33 cellular contexts compared by ENCODE assay signal in genomic region chrX:7047951-7048350, GRCh38.
DNase-seq lines count a peak whose midpoint lies in the region; ATAC-seq, FAIRE-seq and TF ChIP-seq lines count a peak whose summit lies in the region.
"Had no signal": no experiment of that assay in that cellular context is flagged by ENCODE, and none has a peak within 500 bp of the region (broad histone marks: within the 10 kb centered on the region; RNA-seq: fewer than 3 reads in every experiment).

No MANE protein-coding gene starts in this region.

- H3K36me3 Mint-ChIP-seq in T-helper 17 cell (ENCODE audit: low read depth), result peaks cover 2% of the 10 kb centered on the region

- H2BK15ac ChIP-seq in mesendoderm (replicated peaks; ENCODE audit: low read depth), result no peak overlapping the region

- no peak for ATAC-seq in GM21526 (IDR thresholded peaks at IDR 0.05; ENCODE audit: low FRiP score, unreplicated experiment)
- ATAC-seq in T-helper 17 cell, result no peak
- ATAC-seq: activated CD8-positive, alpha-beta T cell treated with anti-CD3 and anti-CD28 coated beads for 36 hours; body of pancreas; left colon; pancreas; upper lobe of right lung had no signal

- H3K27ac ChIP-seq in WERI-Rb-1 (no peak overlapping the region), mesendoderm (ENCODE audit: low read depth, low read length) (no peak overlapping the region), small intestine (ENCODE audit: low read depth in 1 of 2, low read length in 1 of 2) (no peak overlapping the region)
- H3K27ac ChIP-seq: adrenal gland; BLaER1 treated with 17β-estradiol and CSF1 and Interleukin-3, amounts not matched to agents 10 nM and 100 nM; body of pancreas; esophagus squamous epithelium; hepatocyte; pancreas; right atrium auricular region; RWPE1; suprapubic skin; upper lobe of right lung had no signal

- no peak overlapping the region for H4K8ac ChIP-seq in mesendoderm (ENCODE audit: low read depth, low read length)

- no peaks in the 10 kb centered on the region for H3K27me3 ChIP-seq in H7 (ENCODE audit: control insufficient read depth, insufficient read depth, low read length)
- no peaks in the 10 kb centered on the region for H3K27me3 ChIP-seq in WERI-Rb-1 (ENCODE audit: insufficient read depth, low read depth, severe bottlenecking)
- no peaks in the 10 kb centered on the region for H3K27me3 ChIP-seq in mesendoderm (ENCODE audit: insufficient read depth, low read length, poor library complexity)
- no peaks in the 10 kb centered on the region for H3K27me3 ChIP-seq in small intestine (ENCODE audit: control insufficient read depth in 2 of 2, insufficient read depth in 2 of 2, low read length in 2 of 2)
- H3K27me3 ChIP-seq: adrenal gland; BLaER1 treated with 17β-estradiol and CSF1 and Interleukin-3, amounts not matched to agents 10 nM and 100 nM; body of pancreas; esophagus squamous epithelium; hepatocyte; pancreas; right atrium auricular region; suprapubic skin; upper lobe of right lung had no signal

- H3K18ac ChIP-seq in mesendoderm (ENCODE audit: low read length), result no peak overlapping the region

- no peak overlapping the region for H3K9ac ChIP-seq in mesendoderm (ENCODE audit: low read length)
- H3K9ac ChIP-seq: BLaER1 treated with 17β-estradiol and CSF1 and Interleukin-3, amounts not matched to agents 10 nM and 100 nM had no signal

- H3K4me3 ChIP-seq in H7 (ENCODE audit: insufficient read depth, low read depth, low read length) (no peak overlapping the region), WERI-Rb-1 (ENCODE audit: low read depth, low read length) (no peak overlapping the region), mesendoderm (ENCODE audit: low read length) (no peak overlapping the region), small intestine (ENCODE audit: low read depth in 1 of 2, low read length in 2 of 2) (no peak overlapping the region)
- H3K4me3 ChIP-seq: adrenal gland; BLaER1 treated with 17β-estradiol and CSF1 and Interleukin-3, amounts not matched to agents 10 nM and 100 nM; body of pancreas; esophagus squamous epithelium; hepatocyte; pancreas; right atrium auricular region; suprapubic skin; upper lobe of right lung had no signal

- no peaks in the 10 kb centered on the region for H3K79me2 ChIP-seq in mesendoderm (ENCODE audit: control insufficient read depth, insufficient read depth, low read length)
- H3K79me2 ChIP-seq: hepatocyte had no signal

- H2BK5ac ChIP-seq in mesendoderm (ENCODE audit: low read length), result no peak overlapping the region

- H3K23ac ChIP-seq in mesendoderm (ENCODE audit: low read length), result no peak overlapping the region

- no peak overlapping the region for H2BK120ac ChIP-seq in mesendoderm (ENCODE audit: low read depth, low read length)

- H3K4me1 ChIP-seq in mesendoderm (ENCODE audit: control insufficient read depth, low read depth, low read length) (no peaks in the 10 kb centered on the region), small intestine (ENCODE audit: control insufficient read depth in 2 of 2, insufficient read depth in 1 of 2, low read depth in 1 of 2, low read length in 1 of 2) (peaks cover 0 to 5% of the 10 kb centered on the region in 2 donors)
- H3K4me1 ChIP-seq: adrenal gland; BLaER1 treated with 17β-estradiol and CSF1 and Interleukin-3, amounts not matched to agents 10 nM and 100 nM; body of pancreas; esophagus squamous epithelium; pancreas; right atrium auricular region; suprapubic skin; upper lobe of right lung had no signal

- no peak overlapping the region for H4K5ac ChIP-seq in mesendoderm (ENCODE audit: low read length)

- H3K27ac Mint-ChIP-seq in T-helper 17 cell, result no peak overlapping the region
- H3K27ac Mint-ChIP-seq: activated CD8-positive, alpha-beta T cell treated with anti-CD3 and anti-CD28 coated beads for 36 hours; activated naive CD4-positive, alpha-beta T cell treated with anti-CD3 and anti-CD28 coated beads, Interleukin-2, amount 10 ng/mL, durations not matched to agents 7 days and 5 days; dendritic cell treated with granulocyte-macrophage colony-stimulating factor and Interleukin-4, amounts not matched to agents 40 ng/mL and 50 ng/mL, for 4 days; IgD-negative memory B cell; nephron progenitor cell had no signal

- peak; percentile 29 for DNase-seq in H7
- DNase-seq in NCI-H146 treated with DMSO at 0.1 percent for 48 hours (lab: John Stamatoyannopoulos, UW; ENCODE audit: unreplicated experiment), result peak; percentile 32
- no peak for DNase-seq in WERI-Rb-1
- peak; percentile 13 for DNase-seq in mesendoderm
- DNase-seq in NCI-H2107 (lab: John Stamatoyannopoulos, UW), result no peak
- DNase-seq in small intestine, result no peak
- no peak for DNase-seq in T-helper 17 cell
- DNase-seq: activated CD4-positive, CD25-positive, alpha-beta regulatory T cell treated with anti-CD3 and anti-CD28 coated beads, Interleukin-2, amount 50 U/mL, for 72 hours; activated CD8-positive, alpha-beta T cell treated with anti-CD3 and anti-CD28 coated beads for 36 hours; activated naive CD4-positive, alpha-beta T cell treated with anti-CD3 and anti-CD28 coated beads, Interleukin-2, amount 10 ng/mL, durations not matched to agents 7 days and 5 days; adrenal gland; body of pancreas; DMS153; esophagus squamous epithelium; left colon; NCI-H1092 treated with DMSO at 0.1 percent for 48 hours; NCI-H524 treated with DMSO at 0.1 percent for 48 hours; nephron progenitor cell; pancreas; stimulated activated CD4-positive, alpha-beta T cell treated with anti-CD3 and anti-CD28 coated beads, Interleukin-1b, Interleukin-23, amount 100 ng/mL, for 48 hours; stimulated activated naive CD4-positive, alpha-beta T cell treated with Interleukin-2 at 50 U/mL for 16 hours; T-helper 2 cell; upper lobe of right lung had no signal

- H3K36me3 ChIP-seq in H7 (replicated peaks; ENCODE audit: control insufficient read depth, insufficient read depth, low read length) (no peaks in the 10 kb centered on the region; the same call in 1 of the 2 replicates), WERI-Rb-1 (peaks cover 13% of the 10 kb centered on the region), mesendoderm (ENCODE audit: control insufficient read depth, insufficient read depth, low read length) (no peaks in the 10 kb centered on the region), small intestine (ENCODE audit: control insufficient read depth in 2 of 2, insufficient read depth in 2 of 2, low read length in 2 of 2) (peaks cover 0 to 5% of the 10 kb centered on the region in 2 donors)
- H3K36me3 ChIP-seq: suprapubic skin, upper lobe of right lung had no signal

- H2AK5ac ChIP-seq in mesendoderm (ENCODE audit: low read length), result no peak overlapping the region

- no peak overlapping the region for H3K4me3 Mint-ChIP-seq in T-helper 17 cell
- H3K4me3 Mint-ChIP-seq: activated CD8-positive, alpha-beta T cell treated with anti-CD3 and anti-CD28 coated beads for 36 hours; activated naive CD4-positive, alpha-beta T cell treated with anti-CD3 and anti-CD28 coated beads, Interleukin-2, amount 10 ng/mL, durations not matched to agents 7 days and 5 days; dendritic cell treated with granulocyte-macrophage colony-stimulating factor and Interleukin-4, amounts not matched to agents 40 ng/mL and 50 ng/mL, for 4 days; IgD-negative memory B cell; nephron progenitor cell had no signal

- H3K4ac ChIP-seq in mesendoderm (ENCODE audit: low read depth, low read length), result no peak overlapping the region

- H3K79me1 ChIP-seq in mesendoderm (ENCODE audit: low read length), result no peaks in the 10 kb centered on the region

- H3K27me3 Mint-ChIP-seq in T-helper 17 cell, result no peaks in the 10 kb centered on the region
- H3K27me3 Mint-ChIP-seq: activated CD8-positive, alpha-beta T cell treated with anti-CD3 and anti-CD28 coated beads for 36 hours; activated naive CD4-positive, alpha-beta T cell treated with anti-CD3 and anti-CD28 coated beads, Interleukin-2, amount 10 ng/mL, durations not matched to agents 7 days and 5 days; dendritic cell treated with granulocyte-macrophage colony-stimulating factor and Interleukin-4, amounts not matched to agents 40 ng/mL and 50 ng/mL, for 4 days; IgD-negative memory B cell had no signal

- no CpG with 5 or more reads among the region's 4 CpGs for WGBS in mesendoderm (ENCODE audit: extremely low coverage, insufficient coverage, low lambda C conversion rate)
- 68 to 87% (median 84%) methylated on average over 4 of the region's 4 CpGs for WGBS in small intestine, 3 donors

- H3K4me1 Mint-ChIP-seq in T-helper 17 cell, result peaks cover 2% of the 10 kb centered on the region
- H3K4me1 Mint-ChIP-seq: activated naive CD4-positive, alpha-beta T cell treated with anti-CD3 and anti-CD28 coated beads, Interleukin-2, amount 10 ng/mL, durations not matched to agents 7 days and 5 days had no signal

- no peak overlapping the region for H3K56ac ChIP-seq in mesendoderm (ENCODE audit: low read length)

- H3K9me3 ChIP-seq in WERI-Rb-1 (ENCODE audit: severe bottlenecking) (no peaks in the 10 kb centered on the region), small intestine (ENCODE audit: control insufficient read depth, low read depth) (no peaks in the 10 kb centered on the region), T-helper 17 cell (ENCODE audit: control insufficient read depth, low read length, poor library complexity, severe bottlenecking) (no peaks in the 10 kb centered on the region)
- H3K9me3 ChIP-seq: adrenal gland, body of pancreas, esophagus squamous epithelium, pancreas, right atrium auricular region, suprapubic skin, upper lobe of right lung had no signal

- FAIRE-seq in small intestine (lab: Jason Lieb, UNC), result no peak
- FAIRE-seq: frontal cortex, G401.6, pancreas had no signal

- peak; percentile 29; the same call in 1 of the 2 replicates for TF ChIP-seq CTCF in WERI-Rb-1 (IDR thresholded peaks at IDR 0.05; ENCODE audit: low read depth, low read length)

- no peak overlapping the region for H3K4me2 ChIP-seq in mesendoderm (ENCODE audit: low read length)
- H3K4me2 ChIP-seq: BLaER1 treated with 17β-estradiol and CSF1 and Interleukin-3, amounts not matched to agents 10 nM and 100 nM; hepatocyte had no signal

Comparison
In these comparisons a context has a peak if more than half of its experiments do, and no peak if none do; other contexts are left out.
1. DNase-seq: peak in H7 (single experiment), NCI-H146 treated with DMSO at 0.1 percent for 48 hours (single experiment) and mesendoderm (single experiment); none in WERI-Rb-1 (single experiment), NCI-H2107 (single experiment), small intestine (single experiment) and T-helper 17 cell (0 of 3).